Comparison of ENCODE assay signal across 27 cellular contexts in the genomic region with DNA sequence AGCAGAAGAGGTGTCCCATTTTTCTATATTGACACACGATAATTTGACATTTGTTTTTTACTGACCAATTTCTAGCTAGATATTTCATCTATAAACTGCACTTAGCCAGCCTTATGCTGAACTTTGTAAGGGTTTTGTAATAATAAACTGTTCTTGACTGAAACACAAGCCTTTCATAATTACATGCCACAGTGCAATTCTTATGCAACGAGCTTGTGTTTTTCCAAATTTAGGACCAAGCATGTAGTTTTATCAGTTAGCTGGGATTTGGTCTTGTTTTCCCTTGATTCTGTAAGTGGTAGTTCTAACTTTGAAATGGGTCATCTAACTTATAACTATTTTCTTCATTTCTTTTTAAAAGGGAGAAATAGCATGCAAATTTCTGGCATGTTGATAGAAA. TPM values are rescaled to one million over a fixed set of nuclear protein-coding genes. Genes with fewer than 3 reads are reported as not detected.
DNase-seq lines count a peak whose midpoint lies in the region; ATAC-seq, FAIRE-seq and TF ChIP-seq lines count a peak whose summit lies in the region.
"Had no signal": no experiment of that assay in that cellular context is flagged by ENCODE, and none has a peak within 500 bp of the region (broad histone marks: within the 10 kb centered on the region; RNA-seq: fewer than 3 reads in every experiment).

No MANE protein-coding gene starts in this region.

- no peak for TF ChIP-seq POLR2A in right lobe of liver (IDR thresholded peaks at IDR 0.05)

- peak overlapping the region; percentile 8 to 95 (median 43) for H3K27ac ChIP-seq in right lobe of liver
- H3K27ac ChIP-seq: A549, GM23248, Peyer's patch had no signal

- no peaks in the 10 kb centered on the region for H3K9me3 ChIP-seq in right lobe of liver
- H3K9me3 ChIP-seq: A549, BE2C, MG63, Peyer's patch had no signal

- FAIRE-seq in frontal cortex (lab: Jason Lieb, UNC), result no peak
- FAIRE-seq: A549, GM12892, HTR-8/SVneo had no signal

- H3K36me3 ChIP-seq in right lobe of liver, result no peaks in the 10 kb centered on the region
- H3K36me3 ChIP-seq: BE2C, Peyer's patch had no signal

- DNase-seq in AG10803 (ENCODE audit: low read depth) (peak; percentile 63), amniotic epithelial cell (ENCODE audit: low read depth) (peak; percentile 79), fibroblast of the aortic adventitia (ENCODE audit: low read depth) (peak; percentile 78), right lobe of liver (no peak), frontal cortex (ENCODE audit: low spot score in 2 of 2) (no peak), sciatic nerve (ENCODE audit: low spot score) (no peak)
- no peak for DNase-seq in activated CD4-positive, alpha-beta T cell treated with anti-CD3 and anti-CD28 coated beads, Interleukin-2, amount 50 U/mL, for 48 hours
- DNase-seq: BE2C; CD8-positive, alpha-beta memory T cell; DMS79 treated with DMSO at 0.1 percent for 48 hours; GF-D8; GM23248; H7; KG1; MG63; NCI-H1105 treated with DMSO at 0.1 percent for 48 hours; NCI-H2029 treated with DMSO at 0.1 percent for 48 hours; NCI-H446 treated with DMSO at 0.1 percent for 48 hours; NCI-H526; NCI-H82; OCI-M1; Peyer's patch; SHP77 treated with DMSO at 0.1 percent for 48 hours had no signal

- TF ChIP-seq CTCF in AG10803 (conservative IDR thresholded peaks at IDR 0.05; ENCODE audit: low read length) (no peak), fibroblast of the aortic adventitia (IDR thresholded peaks at IDR 0.05; ENCODE audit: insufficient read depth, low read length) (no peak), right lobe of liver (IDR thresholded peaks at IDR 0.05) (no peak)

- H3K4me3 ChIP-seq in AG10803 (ENCODE audit: low read length), result no peak overlapping the region
- H3K4me3 ChIP-seq in fibroblast of the aortic adventitia (ENCODE audit: low read depth, low read length), result no peak overlapping the region
- H3K4me3 ChIP-seq in right lobe of liver, result no peak overlapping the region
- H3K4me3 ChIP-seq: A549, GM23248, MG63, Peyer's patch had no signal

- ATAC-seq in right lobe of liver, result peak in 2 of 4 donors; percentile 4 to 22
- no peak for ATAC-seq in sciatic nerve
- ATAC-seq in GM18867 (IDR thresholded peaks at IDR 0.05; ENCODE audit: unreplicated experiment), result no peak
- ATAC-seq: A549 had no signal

- H3K27me3 ChIP-seq in right lobe of liver, result no peaks in the 10 kb centered on the region
- H3K27me3 ChIP-seq: BE2C, Peyer's patch had no signal

- peaks cover 0 to 26% (median 0%) of the 10 kb centered on the region in 4 donors for H3K4me1 ChIP-seq in right lobe of liver
- H3K4me1 ChIP-seq: BE2C, Peyer's patch had no signal

- 18% methylated on average over 2 of the region's 2 CpGs for WGBS in right lobe of liver (ENCODE audit: insufficient coverage, low coverage, low lambda C conversion rate, missing lambda C conversion rate)

- intact Hi-C loops in right lobe of liver (cut with DNase I) (no loop called here), sciatic nerve (cut with DNase I) (no loop called here)

RNA-seq across cellular contexts. Expression of a gene that starts 1.3 kb away (rescaled TPM):
- total RNA-seq in fibroblast of the aortic adventitia (ENCODE audit: low replicate concordance) (47.5 and 48.2 TPM in 2 replicates), right lobe of liver (10 to 100 TPM in 5 of 6 experiments, 1 to 10 TPM in 1; 9.6 to 38.0 (median 18.8) TPM), frontal cortex (1.6 TPM), sciatic nerve (7.8 TPM)
- total RNA-seq: CD8-positive, alpha-beta memory T cell had no signal

Comparison
In these comparisons a context has a peak if more than half of its experiments do, and no peak if none do; other contexts are left out.
1. DNase-seq: peak in AG10803 (single experiment), amniotic epithelial cell (single experiment) and fibroblast of the aortic adventitia (single experiment); none in right lobe of liver (0 of 3), frontal cortex (0 of 2), sciatic nerve (single experiment) and activated CD4-positive, alpha-beta T cell treated with anti-CD3 and anti-CD28 coated beads, Interleukin-2, amount 50 U/mL, for 48 hours (0 of 2).